ENCODE assay signal across 18 cellular contexts in the genomic region with DNA sequence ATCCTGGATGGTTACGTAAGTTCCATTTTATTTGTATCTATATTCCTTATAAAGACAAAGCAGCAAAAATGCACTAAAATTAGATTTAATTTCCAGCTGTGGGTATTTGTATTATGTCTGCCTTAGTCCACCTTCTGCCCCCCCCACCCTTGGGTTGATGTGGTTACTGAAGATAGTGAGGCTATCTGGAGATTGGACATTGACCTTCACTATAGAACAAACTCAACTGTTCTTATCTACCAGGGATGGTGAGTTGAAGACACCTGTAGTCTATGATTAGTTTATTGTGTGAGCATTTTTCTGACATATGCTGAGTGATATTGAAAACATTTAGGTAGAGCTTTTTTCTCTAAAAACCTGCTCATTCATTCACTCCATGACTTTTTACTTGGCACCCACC.
"Had no signal": no experiment of that assay in that cellular context is flagged by ENCODE, and none has a peak within 500 bp of the region (broad histone marks: within the 10 kb centered on the region; RNA-seq: fewer than 3 reads in every experiment).

No MANE protein-coding gene starts in this region.

- H3K9me3 ChIP-seq: MG63, SK-N-SH had no signal

- DNase-seq: Karpas-422, KG1, MG63, NCI-H1092, NCI-H1436, NCI-H187, NCI-H2029, NCI-H2081 treated with DMSO at 0.1 percent for 48 hours, NCI-H2171, NCI-H226, NCI-H446, NCI-H510A, NCI-H524 treated with DMSO at 0.1 percent for 48 hours, NCI-H69, NCI-H774, SHP77, SK-N-SH, SW 1271 had no signal

- H3K4me3 ChIP-seq: MG63 had no signal

- H3K36me3 ChIP-seq: MG63 had no signal
